ENCODE assay signal across 9 cellular contexts in the genomic region with DNA sequence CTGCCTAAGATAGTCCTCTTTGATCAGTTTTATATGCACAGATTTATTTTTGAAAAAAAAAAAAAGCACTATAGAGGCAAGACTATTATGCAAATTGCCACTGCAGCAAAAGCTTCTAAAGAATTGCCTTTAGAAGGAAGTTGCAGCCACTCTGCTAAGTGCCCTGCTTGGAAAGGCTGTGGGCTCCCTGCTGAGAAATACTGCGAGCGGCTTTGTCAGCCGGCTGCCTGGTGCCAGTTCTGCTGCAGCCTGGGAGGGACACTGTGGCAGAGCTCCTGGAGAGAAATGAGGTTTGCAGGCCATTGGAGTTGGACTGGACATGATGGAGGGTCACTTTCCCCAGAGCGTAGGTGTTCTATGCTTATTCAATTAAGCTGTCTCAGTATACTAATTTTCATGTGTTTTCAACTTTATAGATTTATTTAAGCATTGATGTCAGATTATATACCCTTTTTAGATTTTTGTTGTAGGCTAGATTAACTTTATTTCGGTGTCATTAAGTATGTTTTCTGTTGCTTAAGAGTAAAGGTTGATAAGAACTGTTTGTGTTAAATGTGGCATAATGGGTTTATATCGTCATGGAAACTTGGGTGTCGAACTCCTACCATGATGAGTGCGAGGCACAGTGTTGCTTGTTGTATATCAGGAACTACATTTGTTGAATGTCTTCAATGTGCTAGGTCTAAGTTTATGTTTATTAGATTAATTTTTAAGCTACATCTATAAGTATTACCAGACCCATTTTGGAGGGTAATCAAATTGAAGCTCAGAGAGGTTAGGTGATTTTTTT. TPM values are rescaled to one million over a fixed set of nuclear protein-coding genes. Genes with fewer than 3 reads are reported as not detected.
DNase-seq lines count a peak whose midpoint lies in the region; ATAC-seq and TF ChIP-seq lines count a peak whose summit lies in the region.
"Had no signal": no experiment of that assay in that cellular context is flagged by ENCODE, and none has a peak within 500 bp of the region (broad histone marks: within the 10 kb centered on the region; RNA-seq: fewer than 3 reads in every experiment).

No MANE protein-coding gene starts in this region.

- H3K9me3 Mint-ChIP-seq in activated CD8-positive, alpha-beta memory T cell treated with anti-CD3 and anti-CD28 coated beads, Interleukin-2, amount 10 ng/mL, durations not matched to agents 7 days and 5 days (ENCODE audit: low read depth) = no peaks in the 10 kb centered on the region

- H3K36me3 ChIP-seq in NT2/D1 (ENCODE audit: insufficient read depth, insufficient read length, low read length) = peaks cover 17% of the 10 kb centered on the region
- peaks cover 13% of the 10 kb centered on the region for H3K36me3 ChIP-seq in left ventricle myocardium inferior
- H3K36me3 ChIP-seq in sigmoid colon = peaks cover 0 to 49% (median 6%) of the 10 kb centered on the region in 4 donors

- peaks cover 10% of the 10 kb centered on the region for H3K4me1 Mint-ChIP-seq in activated CD8-positive, alpha-beta memory T cell treated with anti-CD3 and anti-CD28 coated beads, Interleukin-2, amount 10 ng/mL, durations not matched to agents 7 days and 5 days

- CTCF ChIA-PET in activated CD8-positive, alpha-beta memory T cell treated with anti-CD3 and anti-CD28 coated beads, Interleukin-2, amount 10 ng/mL, durations not matched to agents 7 days and 5 days (lab: Charles Lee) = no interaction called here

- TF ChIP-seq RAD21 in Ishikawa (IDR thresholded peaks at IDR 0.05; ENCODE audit: low read depth) = peak; percentile 6; the same call in 1 of the 2 replicates

- H3K27me3 Mint-ChIP-seq in activated CD8-positive, alpha-beta memory T cell treated with anti-CD3 and anti-CD28 coated beads, Interleukin-2, amount 10 ng/mL, durations not matched to agents 7 days and 5 days = no peaks in the 10 kb centered on the region

- TF ChIP-seq EP300 in Ishikawa (IDR thresholded peaks at IDR 0.05; ENCODE audit: borderline replicate concordance) (no peak), sigmoid colon (IDR thresholded peaks at IDR 0.05) (no peak)

- H3K9me3 ChIP-seq in NT2/D1 (ENCODE audit: insufficient read depth, low read length) = no peaks in the 10 kb centered on the region
- H3K9me3 ChIP-seq in left ventricle myocardium inferior (replicated peaks) = no peaks in the 10 kb centered on the region
- H3K9me3 ChIP-seq in sigmoid colon = no peaks in the 10 kb centered on the region
- H3K9me3 ChIP-seq: SJSA1 had no signal

- H3K4me1 ChIP-seq in NT2/D1 (ENCODE audit: insufficient read depth, insufficient read length) (no peaks in the 10 kb centered on the region), left ventricle myocardium inferior (peaks cover 50% of the 10 kb centered on the region), sigmoid colon (peaks cover 0 to 40% (median 23%) of the 10 kb centered on the region in 4 donors)
- H3K4me1 ChIP-seq: SJSA1 had no signal

- TF ChIP-seq CTCF in left ventricle myocardium inferior (IDR thresholded peaks at IDR 0.05; ENCODE audit: borderline replicate concordance) (no peak), sigmoid colon (IDR thresholded peaks at IDR 0.05) (no peak)

- TF ChIP-seq POLR2A in sigmoid colon (IDR thresholded peaks at IDR 0.05) = no peak

- H3K4me3 ChIP-seq in NT2/D1 (ENCODE audit: insufficient read length, low read depth) (no peak overlapping the region), left ventricle myocardium inferior (no peak overlapping the region), sigmoid colon (peak overlapping the region in 1 of 4 donors; percentile 23)
- H3K4me3 ChIP-seq: SJSA1 had no signal

- no peak overlapping the region for H3K4me3 Mint-ChIP-seq in activated CD8-positive, alpha-beta memory T cell treated with anti-CD3 and anti-CD28 coated beads, Interleukin-2, amount 10 ng/mL, durations not matched to agents 7 days and 5 days

- no peak for ATAC-seq in GM21381 (IDR thresholded peaks at IDR 0.05; ENCODE audit: unreplicated experiment)
- ATAC-seq in activated CD8-positive, alpha-beta memory T cell treated with anti-CD3 and anti-CD28 coated beads, Interleukin-2, amount 10 ng/mL, durations not matched to agents 7 days and 5 days = no peak

- peak overlapping the region; percentile 47 for H3K27ac ChIP-seq in left ventricle myocardium inferior (replicated peaks)
- peak overlapping the region in 3 of 4 donors; percentile 41 to 73 (median 67) for H3K27ac ChIP-seq in sigmoid colon
- H3K27ac ChIP-seq: SJSA1 had no signal

- 32 to 67% methylated on average over 8 of the region's 8 CpGs for WGBS in sigmoid colon, 2 donors

- peak; percentile 82 for DNase-seq in NT2/D1 (ENCODE audit: low read depth, low spot score)
- peak; percentile 20 for DNase-seq in left ventricle myocardium inferior
- DNase-seq in sigmoid colon = peak; percentile 66
- DNase-seq in activated CD4-positive, alpha-beta T cell treated with anti-CD3 and anti-CD28 coated beads for 4 hours = no peak
- no peak for DNase-seq in cortex of kidney (lab: John Stamatoyannopoulos, UW)
- no peak for DNase-seq in activated CD8-positive, alpha-beta memory T cell treated with anti-CD3 and anti-CD28 coated beads, Interleukin-2, amount 10 ng/mL, durations not matched to agents 7 days and 5 days

- intact Hi-C loops in left ventricle myocardium inferior (cut with micrococcal nuclease) = no loop called here
- intact Hi-C loops in sigmoid colon (cut with DNase I) = loop anchor here (10.0 kb wide), 1 partner anchor 656 kb away; the partner anchor contains the start of gene CALML4

- no peak overlapping the region for H3K9ac ChIP-seq in NT2/D1 (ENCODE audit: insufficient read length, low read depth)

- peaks cover 12% of the 10 kb centered on the region for H3K36me3 Mint-ChIP-seq in activated CD8-positive, alpha-beta memory T cell treated with anti-CD3 and anti-CD28 coated beads, Interleukin-2, amount 10 ng/mL, durations not matched to agents 7 days and 5 days

- no peaks in the 10 kb centered on the region for H3K27me3 ChIP-seq in NT2/D1 (ENCODE audit: insufficient read depth, insufficient read length)
- H3K27me3 ChIP-seq in left ventricle myocardium inferior (ENCODE audit: low read depth) = no peaks in the 10 kb centered on the region
- H3K27me3 ChIP-seq in sigmoid colon = no peaks in the 10 kb centered on the region
- H3K27me3 ChIP-seq: SJSA1 had no signal

- H3K27ac Mint-ChIP-seq in activated CD8-positive, alpha-beta memory T cell treated with anti-CD3 and anti-CD28 coated beads, Interleukin-2, amount 10 ng/mL, durations not matched to agents 7 days and 5 days = no peak overlapping the region

TF ChIP-seq in Ishikawa, 13 proteins besides CTCF, POLR2A, EP300 and RAD21:
- TF ChIP-seq MAX (IDR thresholded peaks at IDR 0.05) = no peak
- TF ChIP-seq CREB1 (IDR thresholded peaks at IDR 0.05; ENCODE audit: low read depth) = no peak
TF ChIP-seq in Ishikawa: peak in this region for 0.

RNA-seq across cellular contexts. Expression of gene MAP2K5, which starts 6.6 kb away (rescaled TPM):
- total RNA-seq in left ventricle myocardium inferior (25.0 TPM), sigmoid colon (10 to 100 TPM; 13.2 to 19.4 (median 15.7) TPM)
- polyA plus RNA-seq in sigmoid colon = 10 to 100 TPM; 11.3 to 16.2 (median 13.2) TPM
- total RNA-seq in activated CD8-positive, alpha-beta memory T cell treated with anti-CD3 and anti-CD28 coated beads, Interleukin-2, amount 10 ng/mL, durations not matched to agents 7 days and 5 days = 10 to 100 TPM; 15.7 to 23.5 TPM

RNA-seq across cellular contexts. Expression of gene C15orf61, which starts 28.1 kb away (rescaled TPM):
- total RNA-seq in left ventricle myocardium inferior (13.8 TPM), sigmoid colon (1 to 10 TPM; 2.8 to 8.6 (median 5.7) TPM)
- 1 to 10 TPM; 1.8 to 4.9 (median 2.2) TPM for polyA plus RNA-seq in sigmoid colon
- total RNA-seq in activated CD8-positive, alpha-beta memory T cell treated with anti-CD3 and anti-CD28 coated beads, Interleukin-2, amount 10 ng/mL, durations not matched to agents 7 days and 5 days = 1 to 10 TPM; 3.5 to 3.8 TPM

Comparison
In these comparisons a context has a peak if more than half of its experiments do, and no peak if none do; other contexts are left out.
1. DNase-seq: peak in NT2/D1 (single experiment), left ventricle myocardium inferior (single experiment) and sigmoid colon (single experiment); none in activated CD4-positive, alpha-beta T cell treated with anti-CD3 and anti-CD28 coated beads for 4 hours (0 of 2), cortex of kidney (single experiment) and activated CD8-positive, alpha-beta memory T cell treated with anti-CD3 and anti-CD28 coated beads, Interleukin-2, amount 10 ng/mL, durations not matched to agents 7 days and 5 days (single experiment).